10 cellular contexts compared by ENCODE assay signal in the genomic region with DNA sequence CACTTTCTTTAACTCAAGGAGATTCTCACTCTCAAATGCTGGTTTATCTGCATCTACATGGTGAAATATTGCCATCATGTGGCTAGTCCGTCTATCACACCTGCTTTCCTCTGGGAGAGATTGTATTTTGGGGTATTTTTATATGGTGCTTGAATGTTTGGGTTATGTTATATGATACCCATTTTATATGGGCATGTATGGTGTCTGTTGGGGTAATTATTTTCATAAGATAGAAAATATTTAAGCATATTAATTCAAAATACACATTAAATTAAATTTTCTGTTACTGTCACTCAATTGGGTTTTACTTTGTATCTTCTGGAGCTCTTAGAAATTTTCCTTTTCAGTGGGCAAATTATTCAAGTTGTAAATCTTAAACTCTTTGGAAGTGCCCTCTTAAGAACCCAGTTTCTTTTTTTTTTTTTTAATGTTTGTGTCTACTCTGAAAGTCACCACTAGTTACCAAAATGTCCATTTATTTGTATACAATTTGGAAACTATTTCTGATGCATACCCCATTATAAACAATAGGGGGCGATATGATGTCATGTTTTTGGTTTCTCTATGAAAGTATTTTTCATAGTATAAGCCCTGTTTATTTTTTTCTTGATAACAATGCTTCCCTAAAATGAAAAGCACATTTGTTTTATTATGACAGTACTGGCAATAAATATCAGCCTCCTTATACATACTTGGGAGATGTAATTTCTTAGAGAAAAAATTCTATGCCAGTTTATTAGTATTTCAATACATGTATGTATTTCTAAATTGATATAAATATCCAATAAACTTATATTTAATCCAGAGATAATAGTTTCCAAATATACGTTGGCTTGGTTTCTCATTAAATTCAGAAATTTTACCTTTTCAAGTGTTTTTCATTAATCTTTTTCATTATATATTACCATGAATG. TPM values are rescaled to one million over a fixed set of nuclear protein-coding genes. Genes with fewer than 3 reads are reported as not detected.
DNase-seq lines count a peak whose midpoint lies in the region; ATAC-seq, FAIRE-seq and TF ChIP-seq lines count a peak whose summit lies in the region.
"Had no signal": no experiment of that assay in that cellular context is flagged by ENCODE, and none has a peak within 500 bp of the region (broad histone marks: within the 10 kb centered on the region; RNA-seq: fewer than 3 reads in every experiment).

No MANE protein-coding gene starts in this region.

- no peaks in the 10 kb centered on the region for H3K9me3 ChIP-seq in PC-3 (ENCODE audit: low read length)
- H3K9me3 ChIP-seq in pancreas = no peaks in the 10 kb centered on the region

- H3K36me3 ChIP-seq in PC-3 (ENCODE audit: low read depth, low read length) (no peaks in the 10 kb centered on the region), pancreas (no peaks in the 10 kb centered on the region)

- no peak overlapping the region for H3K9ac ChIP-seq in PC-3 (ENCODE audit: low read length)

- no peaks in the 10 kb centered on the region for H3K9me3 Mint-ChIP-seq in activated CD8-positive, alpha-beta memory T cell treated with anti-CD3 and anti-CD28 coated beads, Interleukin-2, amount 10 ng/mL, durations not matched to agents 7 days and 5 days (ENCODE audit: low read depth)

- H2AFZ ChIP-seq in PC-3 (ENCODE audit: low read length) = no peak overlapping the region

- peaks cover 3% of the 10 kb centered on the region for H3K27me3 Mint-ChIP-seq in activated CD8-positive, alpha-beta memory T cell treated with anti-CD3 and anti-CD28 coated beads, Interleukin-2, amount 10 ng/mL, durations not matched to agents 7 days and 5 days

- 14 to 16% methylated on average over 3 of the region's 3 CpGs for WGBS in pancreas, 2 donors

- no peaks in the 10 kb centered on the region for H3K27me3 ChIP-seq in PC-3 (ENCODE audit: low read length)
- no peaks in the 10 kb centered on the region for H3K27me3 ChIP-seq in pancreas

- no peak overlapping the region for H3K4me2 ChIP-seq in PC-3 (ENCODE audit: low read length)

- DNase-seq in activated CD8-positive, alpha-beta memory T cell treated with anti-CD3 and anti-CD28 coated beads, Interleukin-2, amount 10 ng/mL, durations not matched to agents 7 days and 5 days = no peak
- no peak for DNase-seq in activated CD8-positive, alpha-beta memory T cell treated with anti-CD3 and anti-CD28 coated beads, Interleukin-2, amount 50 U/mL, for 4 hours
- DNase-seq in HT-29 (ENCODE audit: low spot score) = peak; percentile 86
- peak; percentile 77 for DNase-seq in PC-3
- DNase-seq in pancreas = peak in 1 of 6 donors; percentile 14
- no peak for DNase-seq in HuH-7 (ENCODE audit: low spot score)

- no peak overlapping the region for H3K27ac Mint-ChIP-seq in activated CD8-positive, alpha-beta memory T cell treated with anti-CD3 and anti-CD28 coated beads, Interleukin-2, amount 10 ng/mL, durations not matched to agents 7 days and 5 days

- no peaks in the 10 kb centered on the region for H3K4me1 ChIP-seq in PC-3 (ENCODE audit: insufficient read depth, low read length)
- peaks cover 0 to 7% (median 0%) of the 10 kb centered on the region in 3 donors for H3K4me1 ChIP-seq in pancreas

- H3F3A ChIP-seq in PC-3 (ENCODE audit: low read length, unreplicated experiment) = no peaks in the 10 kb centered on the region

- H3K79me2 ChIP-seq in PC-3 (ENCODE audit: low read length) = no peaks in the 10 kb centered on the region

- intact Hi-C loops in PC-3 (cut with micrococcal nuclease) (loop anchor here (1.0 to 10.0 kb wide), 8 partner anchors 51 to 552 kb away; no protein-coding TSS in a partner anchor), pancreas (cut with DNase I) (no loop called here)

- CTCF ChIA-PET in activated CD8-positive, alpha-beta memory T cell treated with anti-CD3 and anti-CD28 coated beads, Interleukin-2, amount 10 ng/mL, durations not matched to agents 7 days and 5 days (lab: Charles Lee) = interaction anchor here (0.7 to 1.3 kb wide), 3 partner anchors 426 to 576 kb away, joined by 3 to 4 read pairs (median 3); no protein-coding TSS in a partner anchor
- CTCF ChIA-PET in PC-3 (lab: Charles Lee) = interaction anchor here (0.6 kb wide), 1 partner anchor 219 kb away, joined by 4 read pairs; no protein-coding TSS in a partner anchor

- no peaks in the 10 kb centered on the region for H4K20me1 ChIP-seq in PC-3 (ENCODE audit: low read length)

- BruUV-seq in PC-3 (replicated peaks; lab: Mats Ljungman, UMichigan) = no TSS peak

- no peaks in the 10 kb centered on the region for H3K36me3 Mint-ChIP-seq in activated CD8-positive, alpha-beta memory T cell treated with anti-CD3 and anti-CD28 coated beads, Interleukin-2, amount 10 ng/mL, durations not matched to agents 7 days and 5 days

- no peaks in the 10 kb centered on the region for H3K9me2 ChIP-seq in PC-3 (replicated peaks; ENCODE audit: low read length)

- ATAC-seq in activated CD8-positive, alpha-beta memory T cell treated with anti-CD3 and anti-CD28 coated beads, Interleukin-2, amount 10 ng/mL, durations not matched to agents 7 days and 5 days = peak; percentile 55
- ATAC-seq in GM21576 (IDR thresholded peaks at IDR 0.05; ENCODE audit: unreplicated experiment) (peak; percentile 86), PC-3 (peak; percentile 85), pancreas (peak; percentile 68 to 90 (median 84))

- H3K4me3 ChIP-seq in PC-3 (ENCODE audit: low read length) (no peak overlapping the region), pancreas (no peak overlapping the region)

- peak; percentile 67 for TF ChIP-seq CTCF in PC-3 (conservative IDR thresholded peaks at IDR 0.05; ENCODE audit: low read depth, low read length)
- peak in 2 of 4 donors; percentile 13 to 27 for TF ChIP-seq CTCF in pancreas (IDR thresholded peaks at IDR 0.05)

- H3K4me1 Mint-ChIP-seq in activated CD8-positive, alpha-beta memory T cell treated with anti-CD3 and anti-CD28 coated beads, Interleukin-2, amount 10 ng/mL, durations not matched to agents 7 days and 5 days = no peaks in the 10 kb centered on the region

- POLR2A ChIA-PET in PC-3 (lab: Charles Lee; ENCODE audit: unreplicated experiment) = no interaction called here

- FAIRE-seq in endometrium (lab: Jason Lieb, UNC) (peak; percentile 90), pancreas (lab: Jason Lieb, UNC) (peak; percentile 68)

- H3K27ac ChIP-seq in PC-3 (ENCODE audit: low read length) = no peak overlapping the region
- no peak overlapping the region for H3K27ac ChIP-seq in pancreas

- H3K4me3 Mint-ChIP-seq in activated CD8-positive, alpha-beta memory T cell treated with anti-CD3 and anti-CD28 coated beads, Interleukin-2, amount 10 ng/mL, durations not matched to agents 7 days and 5 days = no peak overlapping the region

RNA-seq across cellular contexts. Expression of a gene that starts 36.1 kb away (rescaled TPM):
- not detected for total RNA-seq in activated CD8-positive, alpha-beta memory T cell treated with anti-CD3 and anti-CD28 coated beads, Interleukin-2, amount 10 ng/mL, durations not matched to agents 7 days and 5 days
- not detected in 2 replicates for total RNA-seq in HT-29 (2014; rRNA removed; shearing (Covaris generic))
- total RNA-seq in PC-3 (2014; rRNA removed) (not detected in 2 replicates), pancreas (not detected)
- polyA plus RNA-seq in pancreas = not detected
- total RNA-seq: urinary bladder had no signal
- polyA plus RNA-seq: esophagus, urinary bladder had no signal

Comparison
In these comparisons a context has a peak if more than half of its experiments do, and no peak if none do; other contexts are left out.
1. DNase-seq: peak in HT-29 (single experiment) and PC-3 (single experiment); none in activated CD8-positive, alpha-beta memory T cell treated with anti-CD3 and anti-CD28 coated beads, Interleukin-2, amount 10 ng/mL, durations not matched to agents 7 days and 5 days (single experiment), activated CD8-positive, alpha-beta memory T cell treated with anti-CD3 and anti-CD28 coated beads, Interleukin-2, amount 50 U/mL, for 4 hours (single experiment) and HuH-7 (single experiment).
2. Peak in every context shown above with its lines, with median percentiles within 50 percentile points of each other: ATAC-seq.